Comparison of ENCODE assay signal across 11 cellular contexts in the genomic region with DNA sequence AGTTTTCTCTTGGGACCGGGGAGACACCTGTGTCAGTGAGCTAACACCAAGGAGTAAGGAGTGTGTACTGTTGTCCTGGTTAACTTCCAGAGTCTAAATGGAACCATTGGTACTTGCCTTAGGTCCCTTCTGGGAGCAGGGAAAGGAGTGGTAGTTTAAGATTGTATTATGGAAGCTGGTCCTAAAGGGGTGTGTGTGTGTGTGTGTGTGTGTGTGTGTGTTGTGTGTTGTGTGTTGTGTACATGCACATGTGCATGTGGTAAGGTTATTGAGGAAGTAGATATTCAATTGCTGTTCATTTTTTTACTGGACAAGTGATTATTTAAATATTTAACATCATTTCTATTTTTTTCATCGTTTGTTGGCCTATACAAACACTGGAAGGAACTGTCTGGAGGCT. TPM values are rescaled to one million over a fixed set of nuclear protein-coding genes. Genes with fewer than 3 reads are reported as not detected.
DNase-seq lines count a peak whose midpoint lies in the region; ATAC-seq, FAIRE-seq and TF ChIP-seq lines count a peak whose summit lies in the region.
"Had no signal": no experiment of that assay in that cellular context is flagged by ENCODE, and none has a peak within 500 bp of the region (broad histone marks: within the 10 kb centered on the region; RNA-seq: fewer than 3 reads in every experiment).

No MANE protein-coding gene starts in this region.

- 89% methylated on average over 2 of the region's 2 CpGs for WGBS in A549 (ENCODE audit: missing lambda C conversion rate)

- H3K27ac ChIP-seq in A549 = no peak overlapping the region
- H3K27ac ChIP-seq: left lung had no signal

- no peak for TF ChIP-seq POLR2A in A549 (IDR thresholded peaks at IDR 0.05; ENCODE audit: low read length)

- H3K4me3 Mint-ChIP-seq in Calu3 (ENCODE audit: low read depth, unreplicated experiment) (peak overlapping the region; percentile 93), T-cell (peak overlapping the region; percentile 32 to 98 (median 96)), immature natural killer cell (peak overlapping the region in 1 of 5 donors; percentile 36)

- no peaks in the 10 kb centered on the region for H3K9me3 Mint-ChIP-seq in Calu3 (ENCODE audit: low read depth, unreplicated experiment)
- no peaks in the 10 kb centered on the region for H3K9me3 Mint-ChIP-seq in T-cell
- H3K9me3 Mint-ChIP-seq in immature natural killer cell = no peaks in the 10 kb centered on the region

- no peaks in the 10 kb centered on the region for H3K9me3 ChIP-seq in A549
- H3K9me3 ChIP-seq: left lung had no signal

- intact Hi-C loops in Calu3 (cut with micrococcal nuclease; ENCODE audit: unreplicated experiment) (loop anchor here (5.0 to 10.0 kb wide), 2 partner anchors 438 to 1194 kb away; no protein-coding TSS in a partner anchor), posterior vena cava (cut with DNase I) (no loop called here)

- BruUV-seq in Calu3 (replicated peaks; lab: Mats Ljungman, UMichigan) = no TSS peak

- no peaks in the 10 kb centered on the region for H3K27me3 Mint-ChIP-seq in Calu3 (ENCODE audit: unreplicated experiment)
- no peaks in the 10 kb centered on the region for H3K27me3 Mint-ChIP-seq in T-cell
- peaks cover 2 to 18% (median 9%) of the 10 kb centered on the region in 3 donors for H3K27me3 Mint-ChIP-seq in immature natural killer cell (ENCODE audit: low read depth in 3 of 3)

- DNase-seq in A549 (ENCODE audit: low read depth in 1 of 2, low spot score in 1 of 2) (no peak), Calu3 (no peak), T-cell (no peak), immature natural killer cell (no peak), posterior vena cava (ENCODE audit: low spot score) (no peak)
- no peak for DNase-seq in effector CD8-positive, alpha-beta T cell (lab: John Stamatoyannopoulos, UW)
- DNase-seq: left lung, NCI-H2081 treated with DMSO at 0.1 percent for 48 hours, SIG-M5 had no signal

- no peak for FAIRE-seq in A549 (lab: Jason Lieb, UNC)

- peaks cover 22% of the 10 kb centered on the region for H3K4me1 ChIP-seq in A549

- ATAC-seq in A549 (no peak), T-cell (replicated peaks in 1 of 4) (no peak), HG02642 (IDR thresholded peaks at IDR 0.05; ENCODE audit: poor library complexity, unreplicated experiment) (no peak), GM21528 (IDR thresholded peaks at IDR 0.05; ENCODE audit: low FRiP score, unreplicated experiment) (no peak)
- ATAC-seq: left lung had no signal

- CTCF ChIA-PET in A549 (lab: Yijun Ruan, JAX) (interaction anchor here (1.1 to 7.1 kb wide), 7 partner anchors 13 to 474 kb away, joined by 3 to 41 read pairs (median 6); no protein-coding TSS in a partner anchor), Calu3 (lab: Charles Lee) (interaction anchor here (1.2 kb wide), 1 partner anchor 19 kb away, joined by 3 read pairs; no protein-coding TSS in a partner anchor), T-cell (lab: Charles Lee) (interaction anchor here (0.8 to 1.5 kb wide), 5 partner anchors 19 to 458 kb away, joined by 3 to 4 read pairs (median 3); no protein-coding TSS in a partner anchor)

- TF ChIP-seq RAD21 in A549 (conservative IDR thresholded peaks at IDR 0.05 in 1 of 2, IDR thresholded peaks at IDR 0.05 in 1 of 2) = no peak

- H3K36me3 Mint-ChIP-seq in Calu3 (ENCODE audit: insufficient read depth, unreplicated experiment) = peaks cover 23% of the 10 kb centered on the region
- no peaks in the 10 kb centered on the region for H3K36me3 Mint-ChIP-seq in T-cell
- H3K36me3 Mint-ChIP-seq in immature natural killer cell = no peaks in the 10 kb centered on the region

- no peak overlapping the region for H3K4me3 ChIP-seq in A549

- no peak for TF ChIP-seq CTCF in A549 (IDR thresholded peaks at IDR 0.05)
- TF ChIP-seq CTCF in Calu3 (IDR thresholded peaks at IDR 0.05; ENCODE audit: unreplicated experiment) = no peak

- peak overlapping the region; percentile 81 for H3K4me2 ChIP-seq in A549

- POLR2A ChIA-PET in A549 (lab: Yijun Ruan, JAX) (no interaction called here), T-cell (lab: Charles Lee) (interaction anchor here in 1 of 2 donors (0.6 kb wide), 1 partner anchor 348 kb away, joined by 3 read pairs; no protein-coding TSS in a partner anchor)

- H3K4me1 Mint-ChIP-seq in Calu3 (ENCODE audit: low read depth, unreplicated experiment) = peaks cover 21% of the 10 kb centered on the region
- H3K4me1 Mint-ChIP-seq in T-cell = peaks cover 37 to 48% (median 42%) of the 10 kb centered on the region in 3 donors
- peaks cover 21 to 31% of the 10 kb centered on the region in 2 donors for H3K4me1 Mint-ChIP-seq in immature natural killer cell

- peak overlapping the region; percentile 52 for H3K27ac Mint-ChIP-seq in Calu3 (ENCODE audit: unreplicated experiment)
- peak overlapping the region in 1 of 2 donors; percentile 29 for H3K27ac Mint-ChIP-seq in T-cell
- H3K27ac Mint-ChIP-seq in immature natural killer cell = peak overlapping the region in 5 of 6 donors; percentile 2 to 95 (median 33)

- no peak for TF ChIP-seq EP300 in A549 (IDR thresholded peaks at IDR 0.05)

TF ChIP-seq in A549, 52 proteins besides CTCF, POLR2A, EP300 and RAD21:
- no peak for TF ChIP-seq FOSL2 (IDR thresholded peaks at IDR 0.05)
- TF ChIP-seq FOSL2 (CRISPR knock-in tag; IDR thresholded peaks at IDR 0.05) = no peak
- TF ChIP-seq FOXS1 (CRISPR knock-in tag; IDR thresholded peaks at IDR 0.05) = no peak
- no peak for TF ChIP-seq JUN (IDR thresholded peaks at IDR 0.05)
- TF ChIP-seq GATA3 (IDR thresholded peaks at IDR 0.05; ENCODE audit: borderline replicate concordance) = no peak
- no peak for TF ChIP-seq HOXA7 (CRISPR knock-in tag; IDR thresholded peaks at IDR 0.05)
- TF ChIP-seq CHD4 (IDR thresholded peaks at IDR 0.05; ENCODE audit: borderline replicate concordance) = no peak
- no peak for TF ChIP-seq MYC (IDR thresholded peaks at IDR 0.05; ENCODE audit: borderline replicate concordance, low read length)
- no peak for TF ChIP-seq RCOR1 (IDR thresholded peaks at IDR 0.05; ENCODE audit: low read depth, low read length)
- no peak for TF ChIP-seq KDM5A (IDR thresholded peaks at IDR 0.05)
- TF ChIP-seq FOSB (CRISPR knock-in tag; IDR thresholded peaks at IDR 0.05) = no peak
- no peak for TF ChIP-seq BHLHE40 (IDR thresholded peaks at IDR 0.05; ENCODE audit: low read depth, low read length)
- TF ChIP-seq, protein P1, sequence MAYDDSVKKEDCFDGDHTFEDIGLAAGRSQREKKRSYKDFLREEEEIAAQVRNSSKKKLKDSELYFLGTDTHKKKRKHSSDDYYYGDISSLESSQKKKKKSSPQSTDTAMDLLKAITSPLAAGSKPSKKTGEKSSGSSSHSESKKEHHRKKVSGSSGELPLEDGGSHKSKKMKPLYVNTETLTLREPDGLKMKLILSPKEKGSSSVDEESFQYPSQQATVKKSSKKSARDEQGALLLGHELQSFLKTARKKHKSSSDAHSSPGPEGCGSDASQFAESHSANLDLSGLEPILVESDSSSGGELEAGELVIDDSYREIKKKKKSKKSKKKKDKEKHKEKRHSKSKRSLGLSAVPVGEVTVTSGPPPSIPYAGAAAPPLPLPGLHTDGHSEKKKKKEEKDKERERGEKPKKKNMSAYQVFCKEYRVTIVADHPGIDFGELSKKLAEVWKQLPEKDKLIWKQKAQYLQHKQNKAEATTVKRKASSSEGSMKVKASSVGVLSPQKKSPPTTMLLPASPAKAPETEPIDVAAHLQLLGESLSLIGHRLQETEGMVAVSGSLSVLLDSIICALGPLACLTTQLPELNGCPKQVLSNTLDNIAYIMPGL (CRISPR knock-in tag; IDR thresholded peaks at IDR 0.05; ENCODE audit: borderline replicate concordance) = no peak
- TF ChIP-seq RFX5 (IDR thresholded peaks at IDR 0.05) = no peak
- TF ChIP-seq ZSCAN20 (CRISPR knock-in tag; IDR thresholded peaks at IDR 0.05) = no peak
- no peak for TF ChIP-seq CBX2 (IDR thresholded peaks at IDR 0.05; ENCODE audit: borderline replicate concordance, low read depth)
- TF ChIP-seq, protein P2, sequence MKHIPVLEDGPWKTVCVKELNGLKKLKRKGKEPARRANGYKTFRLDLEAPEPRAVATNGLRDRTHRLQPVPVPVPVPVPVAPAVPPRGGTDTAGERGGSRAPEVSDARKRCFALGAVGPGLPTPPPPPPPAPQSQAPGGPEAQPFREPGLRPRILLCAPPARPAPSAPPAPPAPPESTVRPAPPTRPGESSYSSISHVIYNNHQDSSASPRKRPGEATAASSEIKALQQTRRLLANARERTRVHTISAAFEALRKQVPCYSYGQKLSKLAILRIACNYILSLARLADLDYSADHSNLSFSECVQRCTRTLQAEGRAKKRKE (CRISPR knock-in tag; IDR thresholded peaks at IDR 0.05; ENCODE audit: low read depth) = no peak
- TF ChIP-seq MAZ (IDR thresholded peaks at IDR 0.05; ENCODE audit: borderline replicate concordance, low read depth, low read length) = no peak
TF ChIP-seq in A549: peak in this region for 0.

RNA-seq across cellular contexts. Expression of a gene that starts 1.4 kb away (rescaled TPM):
- polyA plus RNA-seq in A549 (2011; rRNA removed) (2.1 and 2.8 TPM in 2 replicates), A549 (2017; fragmentation: RNase III; extraction: RNeasy Plus Mini Kit Qiagen cat#74134 plus additional on column Dnase treatment) (1.5 to 1.8 TPM (median 1.5 TPM) in 3 replicates), immature natural killer cell (under 1 TPM in 2 of 3 donors, not detected in 1; 0.74 to 0.97 TPM)
- polyA plus RNA-seq in A549 (2012; cell fraction: cytosol; rRNA removed) = 0.41 and 0.45 TPM in 2 replicates
- 0.25 and 0.39 TPM in 2 replicates for polyA plus RNA-seq in A549 (2012; cell fraction: nucleus; rRNA removed)
- polyA minus RNA-seq in A549 (2011; rRNA and poly(A)+ RNA removed) = 3.3 and 4.1 TPM in 2 replicates
- total RNA-seq in Calu3 (2022) (4.2 and 4.5 TPM in 2 replicates), T-cell (1 to 10 TPM; 4.3 to 6.1 (median 5.1) TPM), posterior vena cava (1 to 10 TPM; 6.3 to 9.2 TPM)

RNA-seq across cellular contexts. Expression of a gene that starts 1.7 kb away (rescaled TPM):
- polyA plus RNA-seq in A549 (2011; rRNA removed) = 1.4 and 2.1 TPM in 2 replicates
- 0.26 and 0.35 TPM in 2 replicates for polyA plus RNA-seq in A549 (2012; cell fraction: cytosol; rRNA removed)
- polyA plus RNA-seq in A549 (2012; cell fraction: nucleus; rRNA removed) = 0.19 and 0.40 TPM in 2 replicates
- 0.72 to 0.81 TPM (median 0.74 TPM) in 3 replicates for polyA plus RNA-seq in A549 (2017; fragmentation: RNase III; extraction: RNeasy Plus Mini Kit Qiagen cat#74134 plus additional on column Dnase treatment)
- 0.63 and 0.70 TPM in 2 replicates for polyA minus RNA-seq in A549 (2011; rRNA and poly(A)+ RNA removed)
- total RNA-seq in Calu3 (2022) = 2.4 and 2.5 TPM in 2 replicates
- 1 to 10 TPM; 1.8 to 4.5 (median 4.5) TPM for total RNA-seq in T-cell
- under 1 TPM in 2 of 3 donors, not detected in 1; 0.28 to 0.39 TPM for polyA plus RNA-seq in immature natural killer cell
- total RNA-seq in posterior vena cava = 1 to 10 TPM in 1 of 2 donors, under 1 TPM in 1; 0.51 to 1.3 TPM
